ENCODE assay signal across 8 cellular contexts in the genomic region with DNA sequence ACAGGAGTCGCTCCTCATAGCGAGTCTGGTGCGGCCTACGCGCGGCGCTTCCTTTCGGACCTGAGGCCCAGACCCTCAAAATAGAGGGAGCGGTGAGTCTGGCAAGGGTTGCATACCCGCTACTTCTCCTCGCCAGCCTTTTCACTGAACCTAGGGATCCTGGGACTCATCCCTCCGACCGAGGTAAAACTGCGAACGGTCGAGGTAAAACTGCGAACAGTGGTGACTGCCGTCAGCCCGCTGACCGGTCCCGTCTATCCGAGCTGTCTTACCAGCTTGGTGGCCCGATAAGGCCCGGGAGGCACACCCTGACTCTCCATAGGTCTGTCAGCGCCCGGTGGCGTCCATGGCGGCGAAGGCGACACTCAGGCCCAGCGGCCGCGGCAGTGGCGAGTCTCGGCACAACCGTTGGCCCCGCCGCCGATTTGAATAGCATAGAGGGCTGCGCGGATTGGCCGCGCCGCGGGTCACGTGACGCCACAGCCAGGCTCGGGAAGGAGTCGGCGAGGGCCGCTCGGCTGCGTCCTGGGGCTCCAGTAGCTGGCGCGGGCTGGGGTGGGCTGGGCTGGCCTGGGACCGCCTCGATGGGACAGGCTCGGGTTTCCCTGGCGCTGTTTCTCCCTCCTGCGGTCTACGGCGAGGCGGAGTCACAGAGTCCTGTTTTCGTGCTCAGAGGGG. TPM values are rescaled to one million over a fixed set of nuclear protein-coding genes. Genes with fewer than 3 reads are reported as not detected.
DNase-seq lines count a peak whose midpoint lies in the region; ATAC-seq, FAIRE-seq and TF ChIP-seq lines count a peak whose summit lies in the region.

A gene with protein sequence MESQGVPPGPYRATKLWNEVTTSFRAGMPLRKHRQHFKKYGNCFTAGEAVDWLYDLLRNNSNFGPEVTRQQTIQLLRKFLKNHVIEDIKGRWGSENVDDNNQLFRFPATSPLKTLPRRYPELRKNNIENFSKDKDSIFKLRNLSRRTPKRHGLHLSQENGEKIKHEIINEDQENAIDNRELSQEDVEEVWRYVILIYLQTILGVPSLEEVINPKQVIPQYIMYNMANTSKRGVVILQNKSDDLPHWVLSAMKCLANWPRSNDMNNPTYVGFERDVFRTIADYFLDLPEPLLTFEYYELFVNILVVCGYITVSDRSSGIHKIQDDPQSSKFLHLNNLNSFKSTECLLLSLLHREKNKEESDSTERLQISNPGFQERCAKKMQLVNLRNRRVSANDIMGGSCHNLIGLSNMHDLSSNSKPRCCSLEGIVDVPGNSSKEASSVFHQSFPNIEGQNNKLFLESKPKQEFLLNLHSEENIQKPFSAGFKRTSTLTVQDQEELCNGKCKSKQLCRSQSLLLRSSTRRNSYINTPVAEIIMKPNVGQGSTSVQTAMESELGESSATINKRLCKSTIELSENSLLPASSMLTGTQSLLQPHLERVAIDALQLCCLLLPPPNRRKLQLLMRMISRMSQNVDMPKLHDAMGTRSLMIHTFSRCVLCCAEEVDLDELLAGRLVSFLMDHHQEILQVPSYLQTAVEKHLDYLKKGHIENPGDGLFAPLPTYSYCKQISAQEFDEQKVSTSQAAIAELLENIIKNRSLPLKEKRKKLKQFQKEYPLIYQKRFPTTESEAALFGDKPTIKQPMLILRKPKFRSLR (minus strand): TSS at position 403 of the 678 bp plus-strand sequence. CDS start 83 bp downstream, at position 320.

- FAIRE-seq in pancreas (lab: Jason Lieb, UNC) = no peak

- H3K4me3 ChIP-seq in HFF-Myc (replicated peaks; ENCODE audit: low read depth, low read length) = peak within 1 kb of the TSS; percentile 99
- H3K4me3 ChIP-seq in pancreas = peak within 1 kb of the TSS; percentile 45 to 75 (median 55)
- H3K4me3 ChIP-seq in tibial nerve = peak within 1 kb of the TSS; percentile 39 to 67 (median 56)

- H3K9me3 ChIP-seq in pancreas (no peaks in the 10 kb centered on the region), tibial nerve (no peaks in the 10 kb centered on the region)

- H3K36me3 Mint-ChIP-seq in activated naive CD4-positive, alpha-beta T cell treated with anti-CD3 and anti-CD28 coated beads, Interleukin-2, amount 50 U/mL, for 72 hours = peaks cover 5 to 29% of the 10 kb centered on the region in 2 donors

- peaks cover 8 to 10% of the 10 kb centered on the region in 2 donors for H3K9me3 Mint-ChIP-seq in activated naive CD4-positive, alpha-beta T cell treated with anti-CD3 and anti-CD28 coated beads, Interleukin-2, amount 50 U/mL, for 72 hours

- TF ChIP-seq EP300 in tibial nerve (IDR thresholded peaks at IDR 0.05) = peak in 1 of 2 donors; percentile 30

- TF ChIP-seq CTCF in HFF-Myc (IDR thresholded peaks at IDR 0.05; ENCODE audit: low read depth, low read length, missing control alignments) (no peak), pancreas (IDR thresholded peaks at IDR 0.05) (no peak), tibial nerve (IDR thresholded peaks at IDR 0.05) (peak in 2 of 5 experiments; percentile 10 to 24)

- peaks cover 8 to 10% (median 9%) of the 10 kb centered on the region in 3 donors for H3K4me1 ChIP-seq in pancreas
- H3K4me1 ChIP-seq in tibial nerve = peaks cover 0 to 20% (median 7%) of the 10 kb centered on the region in 4 donors

- DNase-seq in GM04504 (ENCODE audit: low read depth) (peak; percentile 85), HFF-Myc (ENCODE audit: extremely low read depth, low read depth) (peak; percentile 77), NAMALWA (ENCODE audit: low spot score) (peak; percentile 80), Right ventricle myocardium inferior (ENCODE audit: missing footprints) (peak; percentile 98), pancreas (peak; percentile 91 to 98 (median 94)), tibial nerve (ENCODE audit: low spot score in 2 of 2) (peak; percentile 90 to 92)
- peak; percentile 78 for DNase-seq in activated naive CD4-positive, alpha-beta T cell treated with anti-CD3 and anti-CD28 coated beads, Interleukin-2, amount 50 U/mL, for 72 hours (ENCODE audit: low spot score in 2 of 2)

- H3K27me3 ChIP-seq in pancreas = no peaks in the 10 kb centered on the region
- no peaks in the 10 kb centered on the region for H3K27me3 ChIP-seq in tibial nerve

- H3K36me3 ChIP-seq in pancreas (no peaks in the 10 kb centered on the region), tibial nerve (no peaks in the 10 kb centered on the region)

- peak within 1 kb of the TSS; percentile 80 to 88 for H3K27ac Mint-ChIP-seq in activated naive CD4-positive, alpha-beta T cell treated with anti-CD3 and anti-CD28 coated beads, Interleukin-2, amount 50 U/mL, for 72 hours

- H3K27ac ChIP-seq in pancreas (peak within 1 kb of the TSS in 1 of 4 donors; percentile 12), tibial nerve (peak within 1 kb of the TSS in 2 of 4 donors; percentile 57 to 73)

- WGBS in pancreas, 2 donors = 1% methylated on average over 43 to 64 of the region's 64 CpGs
- WGBS in tibial nerve, 2 donors = 0% methylated on average over 50 to 53 of the region's 64 CpGs

- intact Hi-C loops in Right ventricle myocardium inferior (cut with DNase I) (no loop called here), pancreas (cut with DNase I) (no loop called here)

- no peak for TF ChIP-seq POLR2A in tibial nerve (IDR thresholded peaks at IDR 0.05)

- peak; percentile 98 for ATAC-seq in SK-N-SH treated with all-trans-retinoic acid at 6 μM for 48 hours
- peak; percentile 97 to 98 for ATAC-seq in activated naive CD4-positive, alpha-beta T cell treated with anti-CD3 and anti-CD28 coated beads, Interleukin-2, amount 50 U/mL, for 72 hours
- peak; percentile 100 for ATAC-seq in Right ventricle myocardium inferior
- ATAC-seq in pancreas = peak; percentile 98 to 100 (median 100)

TF ChIP-seq in SK-N-SH treated with all-trans-retinoic acid at 6 μM for 48 hours, 23 proteins besides CTCF, POLR2A, EP300 and RAD21:
- 0 out of 2 replicates have a peak, but pooled peaks have one; percentile 59 for TF ChIP-seq ZFP3 (CRISPR knock-in tag; IDR thresholded peaks at IDR 0.05)
- no peak for TF ChIP-seq ARNTL (CRISPR knock-in tag; IDR thresholded peaks at IDR 0.05; ENCODE audit: borderline replicate concordance, low read depth)
- no peak for TF ChIP-seq PPARA (CRISPR knock-in tag; IDR thresholded peaks at IDR 0.05; ENCODE audit: borderline replicate concordance)
- TF ChIP-seq ZNF8 (CRISPR knock-in tag; IDR thresholded peaks at IDR 0.05) = no peak
- no peak for TF ChIP-seq TOX (CRISPR knock-in tag; IDR thresholded peaks at IDR 0.05; ENCODE audit: borderline replicate concordance)

RNA-seq across cellular contexts. Expression of the gene that starts here (rescaled TPM):
- 10 to 100 TPM; 11.4 to 16.1 TPM for total RNA-seq in activated naive CD4-positive, alpha-beta T cell treated with anti-CD3 and anti-CD28 coated beads, Interleukin-2, amount 50 U/mL, for 72 hours
- total RNA-seq in Right ventricle myocardium inferior (0.43 TPM), pancreas (under 1 TPM in 5 of 6 donors, not detected in 1; 0.03 to 0.31 (median 0.16) TPM), tibial nerve (not detected)
- polyA plus RNA-seq in pancreas = under 1 TPM in 1 of 2 donors, not detected in 1; 0.02 TPM

Comparison
In these comparisons a context has a peak if more than half of its experiments do, and no peak if none do; other contexts are left out.
1. Peak in DNase-seq and ATAC-seq in Right ventricle myocardium inferior; RNA of the gene not detected or under 1 TPM.
2. Peak in DNase-seq, ATAC-seq and H3K4me3 ChIP-seq in pancreas; RNA of the gene not detected or under 1 TPM.
3. Peak in DNase-seq and H3K4me3 ChIP-seq in tibial nerve; RNA of the gene not detected or under 1 TPM.